ENCODE assay signal across 8 cellular contexts in genomic region chr22:37419370-37419915, GRCh38. TPM values are rescaled to one million over a fixed set of nuclear protein-coding genes. Genes with fewer than 3 reads are reported as not detected.
DNase-seq lines count a peak whose midpoint lies in the region; ATAC-seq and TF ChIP-seq lines count a peak whose summit lies in the region.

No MANE protein-coding gene starts in this region.

- no peaks in the 10 kb centered on the region for H3K36me3 ChIP-seq in BLaER1 treated with 17β-estradiol and CSF1 and Interleukin-3, amounts not matched to agents 10 nM and 100 nM
- no peaks in the 10 kb centered on the region for H3K36me3 ChIP-seq in HUES64 (ENCODE audit: insufficient read depth, low read length)

- 0 out of 22 replicates have a peak overlapping the region, but pooled peaks of 1 of the 11 experiments have one; percentile 13 for H3K9ac ChIP-seq in BLaER1 treated with 17β-estradiol and CSF1 and Interleukin-3, amounts not matched to agents 10 nM and 100 nM
- H3K9ac ChIP-seq in HUES64 (ENCODE audit: low read depth, low read length), result no peak overlapping the region

- no peaks in the 10 kb centered on the region for H3K36me3 Mint-ChIP-seq in natural killer cell

- peaks cover 0 to 90% (median 37%) of the 10 kb centered on the region in 11 experiments; a peak in 16 of 22 replicates for H4K20me1 ChIP-seq in BLaER1 treated with 17β-estradiol and CSF1 and Interleukin-3, amounts not matched to agents 10 nM and 100 nM

- H3K4me2 ChIP-seq in BLaER1 treated with 17β-estradiol and CSF1 and Interleukin-3, amounts not matched to agents 10 nM and 100 nM, result peak overlapping the region; percentile 61 to 94 (median 81)

- WGBS in HUES64, result 44% methylated on average over 35 of the region's 35 CpGs

- no peak overlapping the region for H3K27ac ChIP-seq in BLaER1 treated with 17β-estradiol and CSF1 and Interleukin-3, amounts not matched to agents 10 nM and 100 nM
- H3K27ac ChIP-seq in HUES64 (ENCODE audit: low read depth, low read length) (no peak overlapping the region), dorsolateral prefrontal cortex (peak overlapping the region in 26 of 59 donors; percentile 11 to 76 (median 42))

- no peak overlapping the region for H3K27ac Mint-ChIP-seq in natural killer cell

- H3K4me1 Mint-ChIP-seq in natural killer cell, result peaks cover 28 to 39% of the 10 kb centered on the region in 2 donors

- TF ChIP-seq CTCF in dorsolateral prefrontal cortex (IDR thresholded peaks at IDR 0.05 in 54 of 56, conservative IDR thresholded peaks at IDR 0.05 in 2 of 56; ENCODE audit: low read depth in 1 of 56, partially characterized antibody in 56 of 56) (no peak), natural killer cell (IDR thresholded peaks at IDR 0.05) (no peak)

- H3K27me3 ChIP-seq in BLaER1 treated with 17β-estradiol and CSF1 and Interleukin-3, amounts not matched to agents 10 nM and 100 nM, result peaks cover 74 to 100% (median 81%) of the 10 kb centered on the region in 11 experiments
- H3K27me3 ChIP-seq in HUES64 (ENCODE audit: insufficient read depth, low read length) (peaks cover 43% of the 10 kb centered on the region), dorsolateral prefrontal cortex (peaks cover 0 to 46% (median 10%) of the 10 kb centered on the region in 45 donors)

- H3K9me3 ChIP-seq in BLaER1 treated with 17β-estradiol and CSF1 and Interleukin-3, amounts not matched to agents 10 nM and 100 nM (replicated peaks in 1 of 11), result no peaks in the 10 kb centered on the region
- no peaks in the 10 kb centered on the region for H3K9me3 ChIP-seq in HUES64 (ENCODE audit: insufficient read depth, low read depth, low read length)

- intact Hi-C loops in dorsolateral prefrontal cortex (cut with DNase I) (loop anchor here in 1 of 2 donors (5.0 kb wide), 1 partner anchor 77 kb away; no protein-coding TSS in a partner anchor), natural killer cell (cut with micrococcal nuclease) (no loop called here)

- H3K9me3 Mint-ChIP-seq in natural killer cell, result no peaks in the 10 kb centered on the region

- H3K4me3 Mint-ChIP-seq in natural killer cell, result peak overlapping the region; percentile 89

- DNase-seq in dorsolateral prefrontal cortex (no peak), natural killer cell (no peak), DMS153 treated with DMSO at 0.1 percent for 48 hours (lab: John Stamatoyannopoulos, UW; ENCODE audit: unreplicated experiment) (no peak), LoVo (ENCODE audit: low spot score) (no peak), NCI-H345 treated with DMSO at 0.1 percent for 48 hours (lab: John Stamatoyannopoulos, UW; ENCODE audit: unreplicated experiment) (no peak)
- DNase-seq in NK-92 treated with Interleukin-12 subunit alpha and Interleukin-12 subunit beta, amount 100 ng/mL, for 24 hours (lab: John Stamatoyannopoulos, UW), result no peak

- H3K4me1 ChIP-seq in BLaER1 treated with 17β-estradiol and CSF1 and Interleukin-3, amounts not matched to agents 10 nM and 100 nM, result peaks cover 32 to 59% (median 51%) of the 10 kb centered on the region in 10 experiments
- H3K4me1 ChIP-seq in HUES64 (ENCODE audit: insufficient read depth, low read length), result peaks cover 5% of the 10 kb centered on the region; the same call in 1 of the 2 replicates

- peak overlapping the region; percentile 38 to 63 (median 48); a peak in 17 of 20 replicates for H3K4me3 ChIP-seq in BLaER1 treated with 17β-estradiol and CSF1 and Interleukin-3, amounts not matched to agents 10 nM and 100 nM
- peak overlapping the region; percentile 65 for H3K4me3 ChIP-seq in HUES64 (ENCODE audit: low read length)
- H3K4me3 ChIP-seq in dorsolateral prefrontal cortex, result peak overlapping the region in 57 of 59 donors; percentile 5 to 65 (median 48)

- peak in 2 of 3 donors; percentile 16 to 23 for ATAC-seq in natural killer cell

- H3K27me3 Mint-ChIP-seq in natural killer cell (ENCODE audit: low read depth in 2 of 2), result peaks cover 49 to 59% of the 10 kb centered on the region in 2 donors

RNA-seq across cellular contexts. Expression of gene ELFN2, which starts 7.8 kb away (rescaled TPM):
- 0.20 TPM for polyA plus RNA-seq in HUES64 (2013, experiment 1 of 2)
- polyA plus RNA-seq in HUES64 (2013, experiment 2 of 2), result 0.38 TPM
- total RNA-seq in dorsolateral prefrontal cortex, result 10 to 100 TPM; 22.8 to 99.1 (median 67.0) TPM
- under 1 TPM; 0.33 to 0.49 (median 0.36) TPM for total RNA-seq in natural killer cell

Comparison
In these comparisons a context has a peak if more than half of its experiments do, and no peak if none do; other contexts are left out.
1. RNA of gene ELFN2, which starts 7.8 kb away (total RNA-seq): 22.8 to 99.1 TPM in dorsolateral prefrontal cortex; 0.33 to 0.49 TPM in natural killer cell; every median in the first group is over 10 times any median in the second.
2. Peak in every context shown above with its lines, with median percentiles within 50 percentile points of each other: H3K4me3 ChIP-seq.